Comparison of ENCODE assay signal across 18 cellular contexts in the genomic region with DNA sequence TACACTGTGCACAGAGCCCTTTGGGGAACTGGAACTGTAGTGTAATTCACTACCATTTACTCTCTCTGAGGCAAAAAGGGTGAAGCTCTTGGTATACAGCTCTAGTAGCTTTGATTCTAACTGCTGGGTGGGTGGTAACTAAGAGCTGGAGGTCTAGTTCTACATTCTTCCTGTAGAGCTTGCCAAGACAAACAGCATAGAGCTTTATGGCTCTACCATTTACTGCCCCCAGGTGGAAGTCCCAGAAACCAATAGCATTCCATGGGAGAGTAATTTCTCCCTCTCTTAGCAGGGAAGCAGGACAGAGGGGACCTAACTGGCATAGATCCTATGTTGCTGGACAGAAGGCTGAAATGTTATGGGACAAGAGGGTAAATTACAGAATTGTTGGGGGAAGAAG. TPM values are rescaled to one million over a fixed set of nuclear protein-coding genes. Genes with fewer than 3 reads are reported as not detected.
DNase-seq lines count a peak whose midpoint lies in the region; ATAC-seq and TF ChIP-seq lines count a peak whose summit lies in the region.
"Had no signal": no experiment of that assay in that cellular context is flagged by ENCODE, and none has a peak within 500 bp of the region (broad histone marks: within the 10 kb centered on the region; RNA-seq: fewer than 3 reads in every experiment).

No MANE protein-coding gene starts in this region.

- H3K27ac ChIP-seq in mesendoderm (ENCODE audit: low read depth, low read length), result no peak overlapping the region
- H3K27ac ChIP-seq: body of pancreas, upper lobe of right lung had no signal

- H3K56ac ChIP-seq in mesendoderm (ENCODE audit: low read length), result no peak overlapping the region

- no peak overlapping the region for H3K27ac Mint-ChIP-seq in chondrocyte (ENCODE audit: unreplicated experiment)
- H3K27ac Mint-ChIP-seq in natural killer cell, result no peak overlapping the region
- H3K27ac Mint-ChIP-seq in stimulated activated naive B cell treated with anti-CD40 and anti-IgM and Interleukin-4, amounts not matched to agents 10 μg/mL and 1 μg/mL and 100 μg/mL, for 72 hours, result no peak overlapping the region
- H3K27ac Mint-ChIP-seq: HFFc6 had no signal

- no peak overlapping the region for H2BK5ac ChIP-seq in mesendoderm (ENCODE audit: low read length)

- TF ChIP-seq CTCF in chondrocyte (IDR thresholded peaks at IDR 0.05) (peak; percentile 30), natural killer cell (IDR thresholded peaks at IDR 0.05) (no peak)

- DNase-seq in DMS153 (lab: John Stamatoyannopoulos, UW) (peak; percentile 28), DMS153 treated with DMSO at 0.1 percent for 48 hours (lab: John Stamatoyannopoulos, UW; ENCODE audit: unreplicated experiment) (no peak), NCI-H1092 treated with DMSO at 0.1 percent for 48 hours (lab: John Stamatoyannopoulos, UW) (peak; percentile 29), chondrocyte (ENCODE audit: low spot score) (no peak), mesendoderm (peak; percentile 13), natural killer cell (no peak), germinal center (ENCODE audit: low spot score) (no peak)
- DNase-seq in stimulated activated naive B cell treated with anti-CD40 and anti-IgM and Interleukin-4, amounts not matched to agents 10 μg/mL and 1 μg/mL and 100 μg/mL, for 72 hours, result no peak
- DNase-seq: activated CD4-positive, alpha-beta T cell treated with anti-CD3 and anti-CD28 coated beads, Interleukin-2, amount 50 U/mL, for 48 hours; activated effector memory CD4-positive, alpha-beta T cell treated with Interleukin-2 at 50 U/mL for 16 hours; EL; HFFc6; hypothalamus; mesenchymal stem cell; NCI-H187; T-helper 1 cell; upper lobe of right lung had no signal

- no peak overlapping the region for H4K8ac ChIP-seq in mesendoderm (ENCODE audit: low read depth, low read length)

- no peaks in the 10 kb centered on the region for H3K79me1 ChIP-seq in mesendoderm (ENCODE audit: low read length)

- H3K36me3 ChIP-seq in mesendoderm (ENCODE audit: control insufficient read depth, insufficient read depth, low read length), result no peaks in the 10 kb centered on the region
- H3K36me3 ChIP-seq: upper lobe of right lung had no signal

- ATAC-seq in natural killer cell, result no peak
- ATAC-seq in stimulated activated naive B cell treated with anti-CD40 and anti-IgM and Interleukin-4, amounts not matched to agents 10 μg/mL and 1 μg/mL and 100 μg/mL, for 72 hours (replicated peaks), result no peak
- ATAC-seq: body of pancreas, upper lobe of right lung had no signal

- no peaks in the 10 kb centered on the region for H3K27me3 ChIP-seq in mesendoderm (ENCODE audit: insufficient read depth, low read length, poor library complexity)
- H3K27me3 ChIP-seq: body of pancreas, upper lobe of right lung had no signal

- intact Hi-C loops in natural killer cell (cut with micrococcal nuclease), result no loop called here

- no peaks in the 10 kb centered on the region for H3K4me1 ChIP-seq in mesendoderm (ENCODE audit: control insufficient read depth, low read depth, low read length)
- H3K4me1 ChIP-seq: body of pancreas, upper lobe of right lung had no signal

- no peak overlapping the region for H3K4me3 ChIP-seq in mesendoderm (ENCODE audit: low read length)
- H3K4me3 ChIP-seq: body of pancreas, upper lobe of right lung had no signal

- H3K9me3 Mint-ChIP-seq in chondrocyte (ENCODE audit: low read depth), result no peaks in the 10 kb centered on the region
- H3K9me3 Mint-ChIP-seq in natural killer cell, result no peaks in the 10 kb centered on the region
- H3K9me3 Mint-ChIP-seq in stimulated activated naive B cell treated with anti-CD40 and anti-IgM and Interleukin-4, amounts not matched to agents 10 μg/mL and 1 μg/mL and 100 μg/mL, for 72 hours, result no peaks in the 10 kb centered on the region
- H3K9me3 Mint-ChIP-seq: HFFc6 had no signal

- no peak overlapping the region for H3K18ac ChIP-seq in mesendoderm (ENCODE audit: low read length)

- no peak overlapping the region for H3K4me2 ChIP-seq in mesendoderm (ENCODE audit: low read length)

- no peaks in the 10 kb centered on the region for H3K4me1 Mint-ChIP-seq in chondrocyte (ENCODE audit: low read depth)
- peaks cover 0 to 31% of the 10 kb centered on the region in 2 donors for H3K4me1 Mint-ChIP-seq in natural killer cell
- peaks cover 0 to 2% of the 10 kb centered on the region in 2 donors for H3K4me1 Mint-ChIP-seq in stimulated activated naive B cell treated with anti-CD40 and anti-IgM and Interleukin-4, amounts not matched to agents 10 μg/mL and 1 μg/mL and 100 μg/mL, for 72 hours

- H3K4me3 Mint-ChIP-seq in chondrocyte (ENCODE audit: unreplicated experiment) (no peak overlapping the region), natural killer cell (no peak overlapping the region)
- no peak overlapping the region for H3K4me3 Mint-ChIP-seq in stimulated activated naive B cell treated with anti-CD40 and anti-IgM and Interleukin-4, amounts not matched to agents 10 μg/mL and 1 μg/mL and 100 μg/mL, for 72 hours
- H3K4me3 Mint-ChIP-seq: HFFc6 had no signal

- H3K4ac ChIP-seq in mesendoderm (ENCODE audit: low read depth, low read length), result no peak overlapping the region

- H2BK120ac ChIP-seq in mesendoderm (ENCODE audit: low read depth, low read length), result no peak overlapping the region

- H4K5ac ChIP-seq in mesendoderm (ENCODE audit: low read length), result no peak overlapping the region

- no peak overlapping the region for H3K9ac ChIP-seq in mesendoderm (ENCODE audit: low read length)

- H3K27me3 Mint-ChIP-seq in chondrocyte (ENCODE audit: low read depth) (no peaks in the 10 kb centered on the region), natural killer cell (ENCODE audit: low read depth in 2 of 2) (no peaks in the 10 kb centered on the region)
- no peaks in the 10 kb centered on the region for H3K27me3 Mint-ChIP-seq in stimulated activated naive B cell treated with anti-CD40 and anti-IgM and Interleukin-4, amounts not matched to agents 10 μg/mL and 1 μg/mL and 100 μg/mL, for 72 hours

- H2AK5ac ChIP-seq in mesendoderm (ENCODE audit: low read length), result no peak overlapping the region

- H3K36me3 Mint-ChIP-seq in chondrocyte (ENCODE audit: low read depth) (no peaks in the 10 kb centered on the region), natural killer cell (no peaks in the 10 kb centered on the region)
- H3K36me3 Mint-ChIP-seq in stimulated activated naive B cell treated with anti-CD40 and anti-IgM and Interleukin-4, amounts not matched to agents 10 μg/mL and 1 μg/mL and 100 μg/mL, for 72 hours, result peaks cover 0 to 4% of the 10 kb centered on the region in 2 donors

- no peaks in the 10 kb centered on the region for H3K79me2 ChIP-seq in mesendoderm (ENCODE audit: control insufficient read depth, insufficient read depth, low read length)

- no peak overlapping the region for H3K23ac ChIP-seq in mesendoderm (ENCODE audit: low read length)

- H2BK15ac ChIP-seq in mesendoderm (replicated peaks; ENCODE audit: low read depth), result no peak overlapping the region

RNA-seq across cellular contexts. Expression of a gene that starts 26.7 kb away (rescaled TPM):
- total RNA-seq in chondrocyte (22.2 to 35.1 TPM (median 23.0 TPM) in 3 replicates), natural killer cell (10 to 100 TPM; 24.3 to 30.4 (median 26.6) TPM)
- 11.7 TPM for polyA plus RNA-seq in mesendoderm (2013, experiment 1 of 2)
- polyA plus RNA-seq in mesendoderm (2013, experiment 2 of 2), result 11.9 TPM

Comparison
In these comparisons a context has a peak if more than half of its experiments do, and no peak if none do; other contexts are left out.
1. DNase-seq: peak in DMS153 (single experiment), NCI-H1092 treated with DMSO at 0.1 percent for 48 hours (single experiment) and mesendoderm (single experiment); none in DMS153 treated with DMSO at 0.1 percent for 48 hours (single experiment), chondrocyte (single experiment), natural killer cell (single experiment), germinal center (single experiment) and stimulated activated naive B cell treated with anti-CD40 and anti-IgM and Interleukin-4, amounts not matched to agents 10 μg/mL and 1 μg/mL and 100 μg/mL, for 72 hours (single experiment).